In the genomic region with DNA sequence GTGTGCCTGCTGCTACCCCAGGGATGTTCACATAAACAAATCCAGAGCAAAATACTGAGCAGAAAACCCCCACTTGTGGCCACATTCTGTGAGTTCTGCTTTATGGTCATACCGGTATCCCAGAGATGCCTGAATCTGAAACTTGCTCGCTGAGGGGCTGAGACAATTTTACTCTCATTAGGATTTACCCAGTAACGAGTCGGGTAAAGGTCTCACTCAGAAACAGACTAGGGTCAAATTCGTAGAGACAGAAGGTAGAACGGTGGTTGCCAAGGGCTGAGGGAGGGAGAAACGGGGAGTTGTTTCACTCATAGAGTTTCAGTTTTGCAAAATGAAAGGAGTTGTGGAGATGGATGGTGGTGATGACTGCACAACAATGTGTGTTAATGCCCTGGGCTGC, we compare ENCODE assay signal across 14 cellular contexts. TPM values are rescaled to one million over a fixed set of nuclear protein-coding genes. Genes with fewer than 3 reads are reported as not detected.
DNase-seq lines count a peak whose midpoint lies in the region; ATAC-seq and TF ChIP-seq lines count a peak whose summit lies in the region.
"Had no signal": no experiment of that assay in that cellular context is flagged by ENCODE, and none has a peak within 500 bp of the region (broad histone marks: within the 10 kb centered on the region; RNA-seq: fewer than 3 reads in every experiment).

No MANE protein-coding gene starts in this region.

- ATAC-seq in GM21825 (IDR thresholded peaks at IDR 0.05; ENCODE audit: unreplicated experiment), result peak; percentile 60
- ATAC-seq in stimulated activated naive CD8-positive, alpha-beta T cell treated with anti-CD3 and anti-CD28 coated beads, Interleukin-15, amount 100 ng/mL, for 72 hours, result peak; percentile 88
- ATAC-seq: left colon had no signal

- no peaks in the 10 kb centered on the region for H3K9me2 ChIP-seq in Karpas-422 (replicated peaks; ENCODE audit: insufficient read depth, low read length)
- H3K9me2 ChIP-seq: SK-N-SH had no signal

- no peak overlapping the region for H3K27ac ChIP-seq in Karpas-422 (ENCODE audit: low read length)
- no peak overlapping the region for H3K27ac ChIP-seq in right atrium auricular region
- H3K27ac ChIP-seq: BLaER1 had no signal

- peaks cover 28% of the 10 kb centered on the region for H3K27me3 Mint-ChIP-seq in stimulated activated naive CD8-positive, alpha-beta T cell treated with anti-CD3 and anti-CD28 coated beads, Interleukin-15, amount 100 ng/mL, for 72 hours

- TF ChIP-seq CTCF in GM10266 (IDR thresholded peaks at IDR 0.05; ENCODE audit: control insufficient read depth, insufficient read depth, low read depth, missing control alignments) (no peak), right atrium auricular region (IDR thresholded peaks at IDR 0.05) (no peak)

- H3K4me1 Mint-ChIP-seq in stimulated activated naive CD8-positive, alpha-beta T cell treated with anti-CD3 and anti-CD28 coated beads, Interleukin-15, amount 100 ng/mL, for 72 hours, result peaks cover 19% of the 10 kb centered on the region

- no peaks in the 10 kb centered on the region for H3K27me3 ChIP-seq in Karpas-422 (ENCODE audit: low read length)
- no peaks in the 10 kb centered on the region for H3K27me3 ChIP-seq in right atrium auricular region
- H3K27me3 ChIP-seq: BLaER1 had no signal

- peak overlapping the region; percentile 24 for H3K4me2 ChIP-seq in Karpas-422 (ENCODE audit: low read depth, low read length, poor library complexity, severe bottlenecking)
- H3K4me2 ChIP-seq: BLaER1, SK-N-SH had no signal

- DNase-seq in stimulated activated CD4-positive, alpha-beta T cell treated with anti-CD3 and anti-CD28 coated beads, Interleukin-1b, Interleukin-23, amount 100 ng/mL, for 48 hours, result peak; percentile 39
- DNase-seq in stimulated activated CD4-positive, alpha-beta T cell treated with anti-CD3 and anti-CD28 coated beads, Interleukin-12 subunit alpha, Interleukin-12 subunit beta, amount 100 ng/mL, for 4 hours, result no peak
- no peak for DNase-seq in Karpas-422
- peak in 1 of 2 donors; percentile 40 for DNase-seq in stimulated activated naive CD8-positive, alpha-beta T cell treated with anti-CD3 and anti-CD28 coated beads, Interleukin-15, amount 100 ng/mL, for 72 hours
- DNase-seq in GM10266 (ENCODE audit: extremely low spot score), result no peak
- DNase-seq in right atrium auricular region (ENCODE audit: low spot score), result no peak
- DNase-seq in COLO668 (lab: John Stamatoyannopoulos, UW; ENCODE audit: unreplicated experiment), result no peak
- DNase-seq: Kasumi-1, left colon, NCI-H446 treated with DMSO at 0.1 percent for 48 hours, SK-N-SH had no signal

- no peak overlapping the region for H3K4me3 Mint-ChIP-seq in stimulated activated naive CD8-positive, alpha-beta T cell treated with anti-CD3 and anti-CD28 coated beads, Interleukin-15, amount 100 ng/mL, for 72 hours
- H3K4me3 Mint-ChIP-seq: neural crest cell had no signal

- no peak overlapping the region for H3K27ac Mint-ChIP-seq in stimulated activated naive CD8-positive, alpha-beta T cell treated with anti-CD3 and anti-CD28 coated beads, Interleukin-15, amount 100 ng/mL, for 72 hours

- no peaks in the 10 kb centered on the region for H4K20me1 ChIP-seq in Karpas-422 (ENCODE audit: insufficient read depth, low read depth, low read length)
- H4K20me1 ChIP-seq: BLaER1 had no signal

- H3K9me3 ChIP-seq in Karpas-422 (ENCODE audit: low read length) (no peaks in the 10 kb centered on the region), right atrium auricular region (peaks cover 0 to 6% of the 10 kb centered on the region in 2 donors)
- H3K9me3 ChIP-seq: SK-N-SH had no signal

- no peak overlapping the region for H3K4me3 ChIP-seq in Karpas-422 (ENCODE audit: low read length)
- H3K4me3 ChIP-seq in right atrium auricular region, result no peak overlapping the region
- H3K4me3 ChIP-seq: BLaER1 had no signal

- no peak overlapping the region for H3K9ac ChIP-seq in Karpas-422 (ENCODE audit: low read length)
- H3K9ac ChIP-seq: BLaER1, SK-N-SH had no signal

- no peaks in the 10 kb centered on the region for H3K79me2 ChIP-seq in Karpas-422 (ENCODE audit: low read length)

- H3K36me3 ChIP-seq in Karpas-422 (ENCODE audit: insufficient read depth, low read length) (no peaks in the 10 kb centered on the region), right atrium auricular region (no peaks in the 10 kb centered on the region)
- H3K36me3 ChIP-seq: BLaER1 had no signal

- no peak overlapping the region for H2AFZ ChIP-seq in Karpas-422 (ENCODE audit: low read length)

- peaks cover 6% of the 10 kb centered on the region for H3K4me1 ChIP-seq in Karpas-422 (ENCODE audit: low read length)
- H3K4me1 ChIP-seq in right atrium auricular region, result no peaks in the 10 kb centered on the region

- no peaks in the 10 kb centered on the region for H3K9me3 Mint-ChIP-seq in stimulated activated naive CD8-positive, alpha-beta T cell treated with anti-CD3 and anti-CD28 coated beads, Interleukin-15, amount 100 ng/mL, for 72 hours
- H3K9me3 Mint-ChIP-seq: neural crest cell had no signal

RNA-seq across cellular contexts. Expression of a gene that starts 45.4 kb away (rescaled TPM):
- not detected in 2 replicates for total RNA-seq in Karpas-422 (2014; rRNA removed; shearing (Covaris generic); ENCODE audit: low replicate concordance)
- not detected for total RNA-seq in right atrium auricular region
- total RNA-seq: neural crest cell had no signal
